ENCODE assay signal across 25 cellular contexts in genomic region chr19:5214902-5215301, GRCh38.
"Had no signal": no experiment of that assay in that cellular context is flagged by ENCODE, and none has a peak within 500 bp of the region (broad histone marks: within the 10 kb centered on the region; RNA-seq: fewer than 3 reads in every experiment).

No MANE protein-coding gene starts in this region.

- H3K4me2 ChIP-seq: smooth muscle cell had no signal

- DNase-seq: islet precursor cell; left ventricle myocardium inferior; midbrain; mucosa of descending colon; naive thymus-derived CD4-positive, alpha-beta T cell; occipital lobe; ovary; right lobe of liver; stimulated activated CD4-positive, alpha-beta T cell treated with anti-CD3 and anti-CD28 coated beads, Interleukin-1b, Interleukin-23, amount 100 ng/mL, for 48 hours; stimulated activated CD4-positive, alpha-beta T cell treated with anti-CD3 and anti-CD28 coated beads, Interleukin-2, amount 100 ng/mL, for 48 hours; stimulated activated CD4-positive, alpha-beta T cell treated with anti-CD3 and anti-CD28 coated beads, Interleukin-4, amount 100 ng/mL, for 4 hours; stimulated activated CD8-positive, alpha-beta memory T cell treated with anti-CD3 and anti-CD28 coated beads, Interleukin-4, amount 100 ng/mL, for 48 hours; stimulated activated naive CD4-positive, alpha-beta T cell treated with Interleukin-2 at 50 U/mL for 16 hours; stimulated activated naive CD8-positive, alpha-beta T cell treated with anti-CD3 and anti-CD28 coated beads, Interleukin-15, amount 100 ng/mL, for 72 hours; substantia nigra; uterus had no signal

- H3K4me3 ChIP-seq: left ventricle myocardium inferior, lung, mucosa of descending colon, ovary, right atrium auricular region, right lobe of liver, smooth muscle cell, tibial nerve, uterus had no signal

- H3K4me1 ChIP-seq: left ventricle myocardium inferior, right atrium auricular region, right lobe of liver, tibial nerve, uterus had no signal

- H3K36me3 Mint-ChIP-seq: natural killer cell treated with Interleukin-12 subunit alpha and Interleukin-12 subunit beta and Interleukin-15 and Interleukin-18, amount 100 ng/mL, for 72 hours had no signal

- H3K27ac Mint-ChIP-seq: naive thymus-derived CD4-positive, alpha-beta T cell; natural killer cell treated with Interleukin-12 subunit alpha and Interleukin-12 subunit beta and Interleukin-15 and Interleukin-18, amount 100 ng/mL, for 72 hours; progenitor cell of endocrine pancreas; stimulated activated memory B cell treated with anti-CD40 and anti-IgM and Interleukin-4, amounts not matched to agents 10 μg/mL and 1 μg/mL and 100 μg/mL, for 72 hours; stimulated activated naive CD8-positive, alpha-beta T cell treated with anti-CD3 and anti-CD28 coated beads, Interleukin-15, amount 100 ng/mL, for 72 hours; type B pancreatic cell had no signal

- H3K27ac ChIP-seq: left ventricle myocardium inferior, neutrophil, ovary, right atrium auricular region, right lobe of liver, tibial nerve, uterus had no signal

- H3K4me3 Mint-ChIP-seq: naive thymus-derived CD4-positive, alpha-beta T cell; natural killer cell treated with Interleukin-12 subunit alpha and Interleukin-12 subunit beta and Interleukin-15 and Interleukin-18, amount 100 ng/mL, for 72 hours; stimulated activated memory B cell treated with anti-CD40 and anti-IgM and Interleukin-4, amounts not matched to agents 10 μg/mL and 1 μg/mL and 100 μg/mL, for 72 hours; stimulated activated naive CD8-positive, alpha-beta T cell treated with anti-CD3 and anti-CD28 coated beads, Interleukin-15, amount 100 ng/mL, for 72 hours; type B pancreatic cell had no signal

- H3K9me3 ChIP-seq: left ventricle myocardium inferior, mucosa of descending colon, neutrophil, ovary, right atrium auricular region, right lobe of liver, uterus had no signal

- H3K36me3 ChIP-seq: ovary, uterus had no signal

- ATAC-seq: mucosa of descending colon; naive thymus-derived CD4-positive, alpha-beta T cell; natural killer cell treated with Interleukin-12 subunit alpha and Interleukin-12 subunit beta and Interleukin-15 and Interleukin-18, amount 100 ng/mL, for 72 hours; right lobe of liver; stimulated activated memory B cell treated with anti-CD40 and anti-IgM and Interleukin-4, amounts not matched to agents 10 μg/mL and 1 μg/mL and 100 μg/mL, for 72 hours; stimulated activated naive CD8-positive, alpha-beta T cell treated with anti-CD3 and anti-CD28 coated beads, Interleukin-15, amount 100 ng/mL, for 72 hours had no signal

- H3K27me3 Mint-ChIP-seq: naive thymus-derived CD4-positive, alpha-beta T cell; progenitor cell of endocrine pancreas; stimulated activated memory B cell treated with anti-CD40 and anti-IgM and Interleukin-4, amounts not matched to agents 10 μg/mL and 1 μg/mL and 100 μg/mL, for 72 hours; stimulated activated naive CD8-positive, alpha-beta T cell treated with anti-CD3 and anti-CD28 coated beads, Interleukin-15, amount 100 ng/mL, for 72 hours; type B pancreatic cell had no signal

- H3K9me3 Mint-ChIP-seq: natural killer cell treated with Interleukin-12 subunit alpha and Interleukin-12 subunit beta and Interleukin-15 and Interleukin-18, amount 100 ng/mL, for 72 hours had no signal

- H3K27me3 ChIP-seq: neutrophil, ovary, right atrium auricular region, right lobe of liver, tibial nerve, uterus had no signal
